ENCODE assay signal across 21 cellular contexts in genomic region chr22:37663521-37664140, GRCh38. TPM values are rescaled to one million over a fixed set of nuclear protein-coding genes. Genes with fewer than 3 reads are reported as not detected.
DNase-seq lines count a peak whose midpoint lies in the region; ATAC-seq and TF ChIP-seq lines count a peak whose summit lies in the region.
"Had no signal": no experiment of that assay in that cellular context is flagged by ENCODE, and none has a peak within 500 bp of the region (broad histone marks: within the 10 kb centered on the region; RNA-seq: fewer than 3 reads in every experiment).

No MANE protein-coding gene starts in this region.

- H3K4me1 Mint-ChIP-seq in activated T-cell treated with anti-CD3 and anti-CD28 coated beads, Interleukin-2, amount 50 U/mL, for 24 hours (ENCODE audit: low read depth): peaks cover 38% of the 10 kb centered on the region
- H3K4me1 Mint-ChIP-seq in activated T-cell treated with anti-CD3 and anti-CD28 coated beads, Interleukin-2, amount 50 U/mL, for 4 hours (ENCODE audit: low read depth): peaks cover 25% of the 10 kb centered on the region
- H3K4me1 Mint-ChIP-seq in endodermal cell: peaks cover 23% of the 10 kb centered on the region

- no peak overlapping the region for H3K27ac ChIP-seq in endodermal cell (ENCODE audit: low read depth, low read length)
- H3K27ac ChIP-seq in osteoblast (ENCODE audit: low read depth, low read length): no peak overlapping the region
- no peak overlapping the region for H3K27ac ChIP-seq in PC-9
- H3K27ac ChIP-seq: body of pancreas had no signal

- peaks cover 59% of the 10 kb centered on the region for H3K79me2 ChIP-seq in osteoblast (ENCODE audit: insufficient read depth, low read length)
- peaks cover 35% of the 10 kb centered on the region for H3K79me2 ChIP-seq in PC-9 (ENCODE audit: low read depth)

- H3K4me3 ChIP-seq in endodermal cell (ENCODE audit: low read length) (no peak overlapping the region), osteoblast (ENCODE audit: insufficient read depth, low read length) (no peak overlapping the region), PC-9 (no peak overlapping the region)
- H3K4me3 ChIP-seq: body of pancreas, K562 had no signal

- DNase-seq in activated T-cell treated with anti-CD3 and anti-CD28 coated beads, Interleukin-2, amount 50 U/mL, for 24 hours: no peak
- DNase-seq in activated T-cell treated with anti-CD3 and anti-CD28 coated beads, Interleukin-2, amount 50 U/mL, for 4 hours: no peak
- no peak for DNase-seq in endodermal cell
- DNase-seq in osteoblast (ENCODE audit: insufficient read length, low spot score, missing footprints): peak; percentile 15
- no peak for DNase-seq in inferior parietal cortex (ENCODE audit: extremely low spot score)
- no peak for DNase-seq in DMS 273 treated with DMSO at 0.1 percent for 48 hours (lab: John Stamatoyannopoulos, UW)
- DNase-seq in PC-9: no peak
- DNase-seq: 8988T; activated CD4-positive, CD25-positive, alpha-beta regulatory T cell; activated CD8-positive, alpha-beta T cell treated with anti-CD3 and anti-CD28 coated beads for 36 hours; body of pancreas; cortex of kidney; DMS79; NCI-H2029 treated with DMSO at 0.1 percent for 48 hours; NCI-H510A treated with DMSO at 0.1 percent for 48 hours; stimulated activated CD4-positive, alpha-beta T cell treated with anti-CD3 and anti-CD28 coated beads, Interleukin-4, amount 100 ng/mL, for 1 hour had no signal

- peaks cover 6% of the 10 kb centered on the region for H3K4me1 ChIP-seq in endodermal cell (ENCODE audit: control insufficient read depth, insufficient read depth, low read length)
- peaks cover 20% of the 10 kb centered on the region for H3K4me1 ChIP-seq in osteoblast (ENCODE audit: insufficient read depth, low read length)
- peaks cover 26% of the 10 kb centered on the region for H3K4me1 ChIP-seq in PC-9 (replicated peaks; ENCODE audit: insufficient read depth)

- no peaks in the 10 kb centered on the region for H3K27me3 Mint-ChIP-seq in activated T-cell treated with anti-CD3 and anti-CD28 coated beads, Interleukin-2, amount 50 U/mL, for 24 hours
- no peaks in the 10 kb centered on the region for H3K27me3 Mint-ChIP-seq in activated T-cell treated with anti-CD3 and anti-CD28 coated beads, Interleukin-2, amount 50 U/mL, for 4 hours (ENCODE audit: low read depth)
- H3K27me3 Mint-ChIP-seq in endodermal cell (ENCODE audit: insufficient read depth): no peaks in the 10 kb centered on the region
- H3K27me3 Mint-ChIP-seq: activated CD8-positive, alpha-beta T cell treated with anti-CD3 and anti-CD28 coated beads for 36 hours; activated naive CD8-positive, alpha-beta T cell had no signal

- H3K9me3 ChIP-seq in endodermal cell (ENCODE audit: control insufficient read depth, low read length): no peaks in the 10 kb centered on the region
- H3K9me3 ChIP-seq in osteoblast (ENCODE audit: low read depth, low read length): no peaks in the 10 kb centered on the region
- no peaks in the 10 kb centered on the region for H3K9me3 ChIP-seq in PC-9 (ENCODE audit: insufficient read depth, low read depth)
- H3K9me3 ChIP-seq: body of pancreas had no signal

- CTCF ChIA-PET in PC-9 (lab: Charles Lee): interaction anchor here (1.0 kb wide), 1 partner anchor 28 kb away, joined by 3 read pairs; no protein-coding TSS in a partner anchor

- TF ChIP-seq CTCF in endodermal cell (conservative IDR thresholded peaks at IDR 0.05) (no peak), osteoblast (IDR thresholded peaks at IDR 0.05; ENCODE audit: extremely low read depth, low read depth, low read length) (no peak), PC-9 (conservative IDR thresholded peaks at IDR 0.05) (no peak)

- no peaks in the 10 kb centered on the region for H3K9me2 ChIP-seq in PC-9 (ENCODE audit: insufficient read depth)

- peak overlapping the region; percentile 29 for H3K27ac Mint-ChIP-seq in activated T-cell treated with anti-CD3 and anti-CD28 coated beads, Interleukin-2, amount 50 U/mL, for 24 hours
- peak overlapping the region; percentile 30 for H3K27ac Mint-ChIP-seq in endodermal cell
- H3K27ac Mint-ChIP-seq: activated CD8-positive, alpha-beta T cell treated with anti-CD3 and anti-CD28 coated beads for 36 hours; activated naive CD8-positive, alpha-beta T cell had no signal

- intact Hi-C loops in PC-9 (cut with micrococcal nuclease; ENCODE audit: unreplicated experiment): no loop called here

- 91 to 95% methylated on average over 8 to 16 of the region's 16 CpGs for WGBS in endodermal cell (ENCODE audit: insufficient coverage in 1 of 2, insufficient read length in 1 of 2), 2 experiments

- peaks cover 69% of the 10 kb centered on the region for H3K36me3 Mint-ChIP-seq in activated T-cell treated with anti-CD3 and anti-CD28 coated beads, Interleukin-2, amount 50 U/mL, for 24 hours (ENCODE audit: low read depth)
- H3K36me3 Mint-ChIP-seq in activated T-cell treated with anti-CD3 and anti-CD28 coated beads, Interleukin-2, amount 50 U/mL, for 4 hours (ENCODE audit: insufficient read depth): peaks cover 4% of the 10 kb centered on the region
- peaks cover 19% of the 10 kb centered on the region for H3K36me3 Mint-ChIP-seq in endodermal cell (ENCODE audit: low read depth)
- H3K36me3 Mint-ChIP-seq: activated naive CD8-positive, alpha-beta T cell had no signal

- H3K4me2 ChIP-seq in osteoblast (ENCODE audit: insufficient read depth, low read length) (no peak overlapping the region), PC-9 (no peak overlapping the region)

- POLR2A ChIA-PET in PC-9 (lab: Charles Lee; ENCODE audit: unreplicated experiment): interaction anchor here (0.5 kb wide), 1 partner anchor 142 kb away, joined by 3 read pairs; a partner anchor contains a TSS

- H2AFZ ChIP-seq in osteoblast (ENCODE audit: low read length) (no peak overlapping the region), PC-9 (no peak overlapping the region)

- H3K27me3 ChIP-seq in endodermal cell (ENCODE audit: control insufficient read depth, insufficient read depth, low read length, poor library complexity, severe bottlenecking) (no peaks in the 10 kb centered on the region), osteoblast (ENCODE audit: insufficient read depth, low read length) (no peaks in the 10 kb centered on the region), PC-9 (ENCODE audit: insufficient read depth, low read depth) (no peaks in the 10 kb centered on the region)
- H3K27me3 ChIP-seq: body of pancreas had no signal

- ATAC-seq in activated T-cell treated with anti-CD3 and anti-CD28 coated beads, Interleukin-2, amount 50 U/mL, for 4 hours: no peak
- ATAC-seq in GM19463 (IDR thresholded peaks at IDR 0.05; ENCODE audit: unreplicated experiment): no peak
- ATAC-seq: activated CD8-positive, alpha-beta T cell treated with anti-CD3 and anti-CD28 coated beads for 36 hours; body of pancreas; K562; Right ventricle myocardium inferior had no signal

- H4K20me1 ChIP-seq in osteoblast (ENCODE audit: insufficient read depth, low read length) (peaks cover 19% of the 10 kb centered on the region), PC-9 (ENCODE audit: insufficient read depth) (peaks cover 14% of the 10 kb centered on the region)

- no peaks in the 10 kb centered on the region for H3K9me3 Mint-ChIP-seq in activated T-cell treated with anti-CD3 and anti-CD28 coated beads, Interleukin-2, amount 50 U/mL, for 24 hours
- H3K9me3 Mint-ChIP-seq in activated T-cell treated with anti-CD3 and anti-CD28 coated beads, Interleukin-2, amount 50 U/mL, for 4 hours: no peaks in the 10 kb centered on the region
- H3K9me3 Mint-ChIP-seq in endodermal cell: no peaks in the 10 kb centered on the region
- H3K9me3 Mint-ChIP-seq: activated CD8-positive, alpha-beta T cell treated with anti-CD3 and anti-CD28 coated beads for 36 hours had no signal

- BruUV-seq in PC-9 (replicated peaks; lab: Mats Ljungman, UMichigan): no TSS peak

- no peak overlapping the region for H3K4me3 Mint-ChIP-seq in activated T-cell treated with anti-CD3 and anti-CD28 coated beads, Interleukin-2, amount 50 U/mL, for 24 hours
- no peak overlapping the region for H3K4me3 Mint-ChIP-seq in activated T-cell treated with anti-CD3 and anti-CD28 coated beads, Interleukin-2, amount 50 U/mL, for 4 hours
- H3K4me3 Mint-ChIP-seq in endodermal cell: no peak overlapping the region
- H3K4me3 Mint-ChIP-seq: activated CD8-positive, alpha-beta T cell treated with anti-CD3 and anti-CD28 coated beads for 36 hours; activated naive CD8-positive, alpha-beta T cell; CD14-positive monocyte had no signal

- H3K36me3 ChIP-seq in endodermal cell (ENCODE audit: control insufficient read depth, insufficient read depth, low read length): peaks cover 18% of the 10 kb centered on the region
- peaks cover 4% of the 10 kb centered on the region for H3K36me3 ChIP-seq in osteoblast (ENCODE audit: insufficient read depth, low read length)
- H3K36me3 ChIP-seq in PC-9 (ENCODE audit: low read depth): no peaks in the 10 kb centered on the region

- peaks cover 16% of the 10 kb centered on the region for H3F3A ChIP-seq in PC-9 (ENCODE audit: insufficient read depth, low read depth)

- H3K9ac ChIP-seq in endodermal cell (ENCODE audit: extremely low read depth, low read length, poor library complexity, severe bottlenecking): no peak overlapping the region

RNA-seq across cellular contexts. Expression of gene PDXP, which starts 5.1 kb away (rescaled TPM):
- 10 to 100 TPM; 39.0 to 50.2 (median 43.7) TPM for total RNA-seq in activated T-cell treated with anti-CD3 and anti-CD28 coated beads, Interleukin-2, amount 50 U/mL, for 4 hours
- total RNA-seq in endodermal cell (10 to 100 TPM; 23.5 to 29.3 TPM), osteoblast (5.0 and 5.8 TPM in 2 replicates), PC-9 (2021) (10.9 and 13.5 TPM in 2 replicates)
- 40.4 TPM for polyA plus RNA-seq in endodermal cell (2013, experiment 1 of 2)
- polyA plus RNA-seq in endodermal cell (2013, experiment 2 of 2): 40.7 TPM

RNA-seq across cellular contexts. Expression of gene LGALS1, which starts 11.8 kb away (rescaled TPM):
- 10 to 100 TPM; 23.5 to 39.5 (median 24.9) TPM for total RNA-seq in activated T-cell treated with anti-CD3 and anti-CD28 coated beads, Interleukin-2, amount 50 U/mL, for 4 hours
- 10 to 100 TPM; 10.4 to 16.0 TPM for total RNA-seq in endodermal cell
- 126 TPM for polyA plus RNA-seq in endodermal cell (2013, experiment 1 of 2)
- polyA plus RNA-seq in endodermal cell (2013, experiment 2 of 2): 131 TPM
- 3,004 and 3,217 TPM in 2 replicates for total RNA-seq in osteoblast
- 734 and 791 TPM in 2 replicates for total RNA-seq in PC-9 (2021)

RNA-seq across cellular contexts. Expression of gene NOL12, which starts 22.5 kb away (rescaled TPM):
- 10 to 100 TPM; 58.7 to 66.4 (median 65.2) TPM for total RNA-seq in activated T-cell treated with anti-CD3 and anti-CD28 coated beads, Interleukin-2, amount 50 U/mL, for 4 hours
- total RNA-seq in endodermal cell (10 to 100 TPM; 21.9 to 26.8 TPM), osteoblast (8.8 and 9.0 TPM in 2 replicates), PC-9 (2021) (42.1 and 44.3 TPM in 2 replicates)
- 28.1 TPM for polyA plus RNA-seq in endodermal cell (2013, experiment 1 of 2)
- polyA plus RNA-seq in endodermal cell (2013, experiment 2 of 2): 24.4 TPM

RNA-seq across cellular contexts. Expression of gene SH3BP1, which starts 24.2 kb away (rescaled TPM):
- total RNA-seq in activated T-cell treated with anti-CD3 and anti-CD28 coated beads, Interleukin-2, amount 50 U/mL, for 4 hours: 10 to 100 TPM; 51.1 to 54.3 (median 52.5) TPM
- total RNA-seq in endodermal cell (10 to 100 TPM; 37.7 to 38.6 TPM), osteoblast (4.1 and 4.7 TPM in 2 replicates), PC-9 (2021) (52.1 and 60.5 TPM in 2 replicates)
- 15.7 TPM for polyA plus RNA-seq in endodermal cell (2013, experiment 1 of 2)
- polyA plus RNA-seq in endodermal cell (2013, experiment 2 of 2): 14.3 TPM

RNA-seq across cellular contexts. Expression of gene TRIOBP, which starts 33.2 kb away (rescaled TPM):
- total RNA-seq in activated T-cell treated with anti-CD3 and anti-CD28 coated beads, Interleukin-2, amount 50 U/mL, for 4 hours: 10 to 100 TPM; 14.9 to 19.0 (median 17.2) TPM
- total RNA-seq in endodermal cell (10 to 100 TPM; 74.7 to 82.2 TPM), osteoblast (144 and 162 TPM in 2 replicates), PC-9 (2021) (170 and 172 TPM in 2 replicates)
- polyA plus RNA-seq in endodermal cell (2013, experiment 1 of 2): 48.8 TPM
- polyA plus RNA-seq in endodermal cell (2013, experiment 2 of 2): 50.9 TPM

Comparison
In these comparisons a context has a peak if more than half of its experiments do, and no peak if none do; other contexts are left out.
1. RNA of gene LGALS1, which starts 11.8 kb away (total RNA-seq): 3,004 to 3,217 TPM in osteoblast and 734 to 791 TPM in PC-9; 23.5 to 39.5 TPM in activated T-cell treated with anti-CD3 and anti-CD28 coated beads, Interleukin-2, amount 50 U/mL, for 4 hours and 10.4 to 16.0 TPM in endodermal cell; every median in the first group is over 10 times any median in the second.